Comparison of ENCODE assay signal across 8 cellular contexts in genomic region chr19:46849610-46850009, GRCh38. TPM values are rescaled to one million over a fixed set of nuclear protein-coding genes. Genes with fewer than 3 reads are reported as not detected.
A peak's percentile ranks its signal among the peaks of the same experiment; 100 is the strongest.
DNase-seq lines count a peak whose midpoint lies in the region; ATAC-seq, FAIRE-seq and TF ChIP-seq lines count a peak whose summit lies in the region.

No MANE protein-coding gene starts in this region.

- H3K4me2 ChIP-seq in K562 (ENCODE audit: insufficient read depth, low read length): peak overlapping the region; percentile 98
- peak overlapping the region; percentile 74 for H3K4me2 ChIP-seq in mesendoderm (ENCODE audit: low read length)

- H3K79me1 ChIP-seq in mesendoderm (ENCODE audit: low read length): peaks cover 7% of the 10 kb centered on the region

- 29% methylated on average over 5 of the region's 5 CpGs for WGBS in K562 (ENCODE audit: insufficient coverage, low coverage, missing lambda C conversion rate)
- WGBS in mesendoderm (ENCODE audit: extremely low coverage, insufficient coverage, low lambda C conversion rate): no CpG with 5 or more reads among the region's 5 CpGs

- no peak for TF ChIP-seq CTCF in 22Rv1 (IDR thresholded peaks at IDR 0.05)
- no peak for TF ChIP-seq CTCF in K562 (IDR thresholded peaks at IDR 0.05 in 2 of 3, conservative IDR thresholded peaks at IDR 0.05 in 1 of 3; ENCODE audit: insufficient read depth in 2 of 3, low read depth in 1 of 3, low read length in 3 of 3)

- H3K4me3 ChIP-seq in K562 (peak overlapping the region; percentile 92), mesendoderm (ENCODE audit: low read length) (peak overlapping the region; percentile 49)

- H3K18ac ChIP-seq in mesendoderm (ENCODE audit: low read length): peak overlapping the region; percentile 66

- no peak overlapping the region for H3K4ac ChIP-seq in mesendoderm (ENCODE audit: low read depth, low read length)

- peaks cover 9% of the 10 kb centered on the region for H4K20me1 ChIP-seq in K562 (replicated peaks; ENCODE audit: control insufficient read depth, insufficient read depth, low read length)

- POLR2A ChIA-PET in K562 (lab: Yijun Ruan, JAX): interaction anchor here (0.6 to 2.3 kb wide), 5 partner anchors 46 to 761 kb away, joined by 3 to 11 read pairs (median 3); no protein-coding TSS in a partner anchor

- TF ChIP-seq POLR2A in K562 (conservative IDR thresholded peaks at IDR 0.05): no peak

- H2AFZ ChIP-seq in K562 (ENCODE audit: low read depth, low read length): no peak overlapping the region

- H3K4me1 ChIP-seq in K562 (replicated peaks in 1 of 2; ENCODE audit: control insufficient read depth in 2 of 2, insufficient read depth in 2 of 2, low read length in 2 of 2): peaks cover 18 to 33% of the 10 kb centered on the region in 2 experiments
- peaks cover 3% of the 10 kb centered on the region for H3K4me1 ChIP-seq in mesendoderm (ENCODE audit: control insufficient read depth, low read depth, low read length)

- peaks cover 21% of the 10 kb centered on the region; the same call in 2 of the 3 replicates for H3K36me3 ChIP-seq in K562 (ENCODE audit: control insufficient read depth, insufficient read depth, low read length)
- H3K36me3 ChIP-seq in mesendoderm (ENCODE audit: control insufficient read depth, insufficient read depth, low read length): peaks cover 1% of the 10 kb centered on the region

- H3K79me2 ChIP-seq in K562 (ENCODE audit: control insufficient read depth, insufficient read depth, low read length) (peaks cover 42% of the 10 kb centered on the region), mesendoderm (ENCODE audit: control insufficient read depth, insufficient read depth, low read length) (peaks cover 8% of the 10 kb centered on the region)

- H2BK120ac ChIP-seq in mesendoderm (ENCODE audit: low read depth, low read length): no peak overlapping the region

- peak overlapping the region; percentile 90 to 93; a peak in 3 of 4 replicates for H3K9ac ChIP-seq in K562 (ENCODE audit: insufficient read depth in 1 of 2, low read depth in 2 of 2, low read length in 2 of 2)
- peak overlapping the region; percentile 67 for H3K9ac ChIP-seq in mesendoderm (ENCODE audit: low read length)

- no peak overlapping the region for H4K5ac ChIP-seq in mesendoderm (ENCODE audit: low read length)

- no peak overlapping the region for H3K23ac ChIP-seq in mesendoderm (ENCODE audit: low read length)

- peak overlapping the region; percentile 86 for H3K56ac ChIP-seq in mesendoderm (ENCODE audit: low read length)

- BruUV-seq in K562 (replicated peaks; lab: Mats Ljungman, UMichigan): no TSS peak

- no peaks in the 10 kb centered on the region for H3K9me1 ChIP-seq in K562 (ENCODE audit: control insufficient read depth, insufficient read depth, low read length)

- no peak for TF ChIP-seq EP300 in K562 (IDR thresholded peaks at IDR 0.05; ENCODE audit: low read length)

- H3K27ac ChIP-seq in 22Rv1 (peak overlapping the region; percentile 92), K562 (ENCODE audit: extremely low read depth, low read depth, low read length) (peak overlapping the region; percentile 88), mesendoderm (ENCODE audit: low read depth, low read length) (peak overlapping the region; percentile 90)

- H4K8ac ChIP-seq in mesendoderm (ENCODE audit: low read depth, low read length): no peak overlapping the region

- no peak for FAIRE-seq in K562 (lab: Jason Lieb, UNC)

- no peaks in the 10 kb centered on the region for H3K9me3 ChIP-seq in K562 (replicated peaks; ENCODE audit: control insufficient read depth, insufficient read depth, low read depth, low read length)

- peak overlapping the region; percentile 8 for H2BK5ac ChIP-seq in mesendoderm (ENCODE audit: low read length)

- no peaks in the 10 kb centered on the region for H3K27me3 ChIP-seq in K562 (ENCODE audit: control insufficient read depth in 2 of 2, insufficient read depth in 2 of 2, low read length in 2 of 2)
- H3K27me3 ChIP-seq in mesendoderm (ENCODE audit: insufficient read depth, low read length, poor library complexity): no peaks in the 10 kb centered on the region

- TF ChIP-seq RAD21 in K562 (CRISPR knock-in tag; conservative IDR thresholded peaks at IDR 0.05 in 1 of 2, IDR thresholded peaks at IDR 0.05 in 1 of 2): no peak

- intact Hi-C loops in K562 (cut with micrococcal nuclease): loop anchor here (5.0 kb wide), 1 partner anchor 283 kb away; the partner anchor contains the start of gene SAE1

- ATAC-seq in K562: no peak
- no peak for ATAC-seq in HG03354 (IDR thresholded peaks at IDR 0.05; ENCODE audit: poor library complexity, severe bottlenecking, unreplicated experiment)

- in situ Hi-C loops in K562 (cut with MboI): loop anchor here (5.0 to 10.0 kb wide), 3 partner anchors 143 to 395 kb away; no protein-coding TSS in a partner anchor

- DNase-seq in HK-2 (ENCODE audit: unreplicated experiment) (peak; percentile 18), K562 (ENCODE audit: extremely low read depth in 1 of 4, low spot score in 3 of 4) (peak in 1 of 4 experiments; percentile 11), mesendoderm (peak; percentile 55), NCI-H82 treated with DMSO at 0.1 percent for 48 hours (lab: John Stamatoyannopoulos, UW; ENCODE audit: unreplicated experiment) (no peak), pons (ENCODE audit: low spot score) (no peak), putamen (ENCODE audit: low spot score) (no peak)

- no peak overlapping the region for H2BK15ac ChIP-seq in mesendoderm (replicated peaks; ENCODE audit: low read depth)

- CTCF ChIA-PET in K562 (lab: Yijun Ruan, JAX; ENCODE audit: low intra/inter-chr PET ratio): interaction anchor here (0.6 kb wide), 1 partner anchor 341 kb away, joined by 3 read pairs; no protein-coding TSS in a partner anchor

- H2AK5ac ChIP-seq in mesendoderm (ENCODE audit: low read length): peak overlapping the region; percentile 12

TF ChIP-seq in K562, 482 proteins besides CTCF, POLR2A, EP300 and RAD21 (continues in another document):
- TF ChIP-seq E2F5 (CRISPR knock-in tag; IDR thresholded peaks at IDR 0.05) (no peak), NCOA4 (IDR thresholded peaks at IDR 0.05; ENCODE audit: partially characterized antibody) (no peak), ZNF184 (CRISPR knock-in tag; IDR thresholded peaks at IDR 0.05) (no peak), ARID2 (IDR thresholded peaks at IDR 0.05) (no peak), SMAD1 (IDR thresholded peaks at IDR 0.05; ENCODE audit: low read depth, low read length, partially characterized antibody) (no peak), NEUROD1 (IDR thresholded peaks at IDR 0.05; ENCODE audit: borderline replicate concordance, low read depth, low read length, partially characterized antibody) (no peak)

RNA-seq across cellular contexts. Expression of gene AP2S1, which starts 1.0 kb away (rescaled TPM):
- 19.6 and 27.0 TPM in 2 replicates for total RNA-seq in K562 (2011; cell fraction: chromatin; rRNA removed; ENCODE audit: low replicate concordance)
- total RNA-seq in K562 (2011; cell fraction: nucleolus; rRNA removed): 40.3 and 42.5 TPM in 2 replicates
- total RNA-seq in K562 (2011; cell fraction: nucleoplasm; rRNA removed): 31.1 and 45.0 TPM in 2 replicates
- 294 and 338 TPM in 2 replicates for total RNA-seq in K562 (2014; rRNA removed)
- 95.3 and 97.5 TPM in 2 replicates for total RNA-seq in K562 (2014; rRNA removed; fragmentation: Illumina TruSeq; extraction: Trizol)
- 131 and 143 TPM in 2 replicates for total RNA-seq in K562 (2015; rRNA removed; fragmentation: Illumina TruSeq; extraction: Trizol)
- total RNA-seq in K562 (2021): 254 and 263 TPM in 2 replicates
- 136 and 171 TPM in 2 replicates for polyA plus RNA-seq in K562 (2011; rRNA removed)
- polyA plus RNA-seq in K562 (2011; cell fraction: cytosol; rRNA removed): 201 and 310 TPM in 2 replicates
- polyA plus RNA-seq in K562 (2011; cell fraction: nucleus; rRNA removed): 91.4 and 98.6 TPM in 2 replicates
- 190 and 267 TPM in 2 replicates for polyA plus RNA-seq in K562 (2012)
- 118 and 172 TPM in 2 replicates for polyA plus RNA-seq in K562 (2014; fragmentation: Illumina TruSeq; extraction: Trizol)
- 10 to 100 TPM; 32.4 to 72.0 TPM for polyA plus RNA-seq in K562 (2014; fragmentation: Nextera tagmentation; extraction: Ambion mirVana)
- polyA plus RNA-seq in K562 (2014; rRNA removed): 196 and 212 TPM in 2 replicates
- polyA minus RNA-seq in K562 (2011; rRNA and poly(A)+ RNA removed): 57.4 and 64.7 TPM in 2 replicates
- polyA minus RNA-seq in K562 (2011; cell fraction: cytosol; rRNA and poly(A)+ RNA removed): 73.8 and 86.9 TPM in 2 replicates
- 14.7 and 22.1 TPM in 2 replicates for polyA minus RNA-seq in K562 (2011; cell fraction: nucleus; rRNA and poly(A)+ RNA removed)
- polyA plus RNA-seq in mesendoderm (2013, experiment 1 of 2): 166 TPM
- 156 TPM for polyA plus RNA-seq in mesendoderm (2013, experiment 2 of 2)

RNA-seq across cellular contexts. Expression of gene ARHGAP35, which starts 11.2 kb away (rescaled TPM):
- total RNA-seq in K562 (2011; cell fraction: chromatin; rRNA removed; ENCODE audit: low replicate concordance): 56.5 and 65.8 TPM in 2 replicates
- 33.2 and 33.8 TPM in 2 replicates for total RNA-seq in K562 (2011; cell fraction: nucleolus; rRNA removed)
- total RNA-seq in K562 (2011; cell fraction: nucleoplasm; rRNA removed): 42.5 and 45.8 TPM in 2 replicates
- total RNA-seq in K562 (2014; rRNA removed) (10.2 and 13.8 TPM in 2 replicates), K562 (2014; rRNA removed; fragmentation: Illumina TruSeq; extraction: Trizol) (13.9 TPM in 2 replicates), K562 (2015; rRNA removed; fragmentation: Illumina TruSeq; extraction: Trizol) (16.0 and 16.2 TPM in 2 replicates), K562 (2021) (24.5 and 26.4 TPM in 2 replicates)
- polyA plus RNA-seq in K562 (2011; rRNA removed) (9.8 and 10.2 TPM in 2 replicates), K562 (2014; fragmentation: Illumina TruSeq; extraction: Trizol) (15.7 and 18.6 TPM in 2 replicates), K562 (2014; fragmentation: Nextera tagmentation; extraction: Ambion mirVana) (1 to 10 TPM in 1 of 2 experiments, under 1 TPM in 1; 0.27 to 1.1 TPM), K562 (2014; rRNA removed) (7.6 and 9.4 TPM in 2 replicates)
- 7.1 and 11.1 TPM in 2 replicates for polyA plus RNA-seq in K562 (2011; cell fraction: cytosol; rRNA removed)
- polyA plus RNA-seq in K562 (2011; cell fraction: nucleus; rRNA removed): 10.6 and 12.9 TPM in 2 replicates
- polyA plus RNA-seq in K562 (2012): 16.8 and 21.4 TPM in 2 replicates
- polyA minus RNA-seq in K562 (2011; rRNA and poly(A)+ RNA removed): 26.2 and 28.7 TPM in 2 replicates
- polyA minus RNA-seq in K562 (2011; cell fraction: cytosol; rRNA and poly(A)+ RNA removed): 16.0 and 16.7 TPM in 2 replicates
- 16.4 and 22.9 TPM in 2 replicates for polyA minus RNA-seq in K562 (2011; cell fraction: nucleus; rRNA and poly(A)+ RNA removed)
- 35.2 TPM for polyA plus RNA-seq in mesendoderm (2013, experiment 1 of 2)
- 35.5 TPM for polyA plus RNA-seq in mesendoderm (2013, experiment 2 of 2)

Comparison
In these comparisons a context has a peak if more than half of its experiments do, and no peak if none do; other contexts are left out.
1. DNase-seq: peak in HK-2 (single experiment) and mesendoderm (single experiment); none in NCI-H82 treated with DMSO at 0.1 percent for 48 hours (single experiment), pons (single experiment) and putamen (single experiment).
2. Peak in every context shown above with its lines, with median percentiles within 50 percentile points of each other: H3K27ac ChIP-seq.